ENCODE assay signal across 1 cellular context in genomic region chr17:29825604-29826003, GRCh38.
TF ChIP-seq lines count a peak whose summit lies in the region.

No MANE protein-coding gene starts in this region.

TF ChIP-seq in HepG2, 621 proteins besides CTCF, POLR2A, EP300 and RAD21 (continued from another document):
- no peak for TF ChIP-seq ZNF574 (CRISPR knock-in tag; IDR thresholded peaks at IDR 0.05)
- TF ChIP-seq CBX1 (IDR thresholded peaks at IDR 0.05; ENCODE audit: low read depth): no peak
- TF ChIP-seq ZSCAN9 (CRISPR knock-in tag; IDR thresholded peaks at IDR 0.05; ENCODE audit: borderline replicate concordance): no peak
- no peak for TF ChIP-seq RCOR2 (CRISPR knock-in tag; IDR thresholded peaks at IDR 0.05)
- no peak for TF ChIP-seq FOXK1 (CRISPR knock-in tag; IDR thresholded peaks at IDR 0.05; ENCODE audit: borderline replicate concordance, low read depth)
- no peak for TF ChIP-seq SMC3 (IDR thresholded peaks at IDR 0.05; ENCODE audit: low read length)
- no peak for TF ChIP-seq ATAD3A (CRISPR knock-in tag; IDR thresholded peaks at IDR 0.05)
- TF ChIP-seq ZNF12 (CRISPR knock-in tag; IDR thresholded peaks at IDR 0.05): no peak
- no peak for TF ChIP-seq ZUFSP (CRISPR knock-in tag; IDR thresholded peaks at IDR 0.05; ENCODE audit: borderline replicate concordance)
- no peak for TF ChIP-seq FOSL1 (CRISPR knock-in tag; IDR thresholded peaks at IDR 0.05; ENCODE audit: borderline replicate concordance)
- no peak for TF ChIP-seq SOX13 (IDR thresholded peaks at IDR 0.05)
- TF ChIP-seq SOX13 (CRISPR knock-in tag; conservative IDR thresholded peaks at IDR 0.05 in 1 of 2, IDR thresholded peaks at IDR 0.05 in 1 of 2): peak in 1 of 2 experiments; percentile 43; a peak in 1 of 4 replicates
- no peak for TF ChIP-seq CREB1 (IDR thresholded peaks at IDR 0.05)
- no peak for TF ChIP-seq CREB1 (CRISPR knock-in tag; IDR thresholded peaks at IDR 0.05)
- no peak for TF ChIP-seq HIC2 (CRISPR knock-in tag; IDR thresholded peaks at IDR 0.05; ENCODE audit: low read depth)
- TF ChIP-seq ZBTB42 (CRISPR knock-in tag; IDR thresholded peaks at IDR 0.05): no peak
- TF ChIP-seq ZNF296 (CRISPR knock-in tag; conservative IDR thresholded peaks at IDR 0.05): no peak
- peak; percentile 92 for TF ChIP-seq PPARG (CRISPR knock-in tag; conservative IDR thresholded peaks at IDR 0.05)
- TF ChIP-seq MED8 (CRISPR knock-in tag; IDR thresholded peaks at IDR 0.05; ENCODE audit: insufficient replicate concordance): no peak
- peak; percentile 65; the same call in 1 of the 2 replicates for TF ChIP-seq ELF3 (CRISPR knock-in tag; IDR thresholded peaks at IDR 0.05)
- TF ChIP-seq TCF12 (IDR thresholded peaks at IDR 0.05): no peak
- no peak for TF ChIP-seq TCF12 (CRISPR knock-in tag; IDR thresholded peaks at IDR 0.05)
- TF ChIP-seq RXRB (CRISPR knock-in tag; IDR thresholded peaks at IDR 0.05; ENCODE audit: borderline replicate concordance): peak; percentile 65; the same call in 1 of the 2 replicates
- TF ChIP-seq ZNF672 (CRISPR knock-in tag; IDR thresholded peaks at IDR 0.05): no peak
- TF ChIP-seq TFAP4 (IDR thresholded peaks at IDR 0.05; ENCODE audit: borderline replicate concordance, low read depth): 0 out of 2 replicates have a peak, but pooled peaks have one; percentile 13
- TF ChIP-seq ZFP62 (CRISPR knock-in tag; IDR thresholded peaks at IDR 0.05): no peak
- 0 out of 2 replicates have a peak, but pooled peaks have one; percentile 20 for TF ChIP-seq HNF4A (CRISPR knock-in tag; IDR thresholded peaks at IDR 0.05)
- TF ChIP-seq ZNF225 (CRISPR knock-in tag; IDR thresholded peaks at IDR 0.05): no peak
- TF ChIP-seq ZNF256 (CRISPR knock-in tag; conservative IDR thresholded peaks at IDR 0.05): no peak
- TF ChIP-seq ZNF605 (CRISPR knock-in tag; IDR thresholded peaks at IDR 0.05): no peak
- no peak for TF ChIP-seq PHB2 (IDR thresholded peaks at IDR 0.05; ENCODE audit: partially characterized antibody)
- TF ChIP-seq PBX3 (CRISPR knock-in tag; IDR thresholded peaks at IDR 0.05; ENCODE audit: borderline replicate concordance): no peak
- TF ChIP-seq BRCA1 (CRISPR knock-in tag; IDR thresholded peaks at IDR 0.05): no peak
- no peak for TF ChIP-seq TSC22D2 (CRISPR knock-in tag; IDR thresholded peaks at IDR 0.05; ENCODE audit: borderline replicate concordance)
- TF ChIP-seq ZBTB8A (CRISPR knock-in tag; IDR thresholded peaks at IDR 0.05; ENCODE audit: borderline replicate concordance, low read depth): no peak
- peak; percentile 10; the same call in 1 of the 2 replicates for TF ChIP-seq HNF4G (IDR thresholded peaks at IDR 0.05; ENCODE audit: borderline replicate concordance, low read depth, low read length)
- TF ChIP-seq HNF4G (CRISPR knock-in tag; IDR thresholded peaks at IDR 0.05; ENCODE audit: borderline replicate concordance, low read depth): no peak
- no peak for TF ChIP-seq UBTF (CRISPR knock-in tag; IDR thresholded peaks at IDR 0.05)
- TF ChIP-seq MAFF (IDR thresholded peaks at IDR 0.05; ENCODE audit: low read depth, low read length): no peak
- no peak for TF ChIP-seq LBX2 (CRISPR knock-in tag; IDR thresholded peaks at IDR 0.05; ENCODE audit: borderline replicate concordance)
- TF ChIP-seq ZNF644 (CRISPR knock-in tag; IDR thresholded peaks at IDR 0.05; ENCODE audit: low read depth): no peak
- TF ChIP-seq RNF2 (conservative IDR thresholded peaks at IDR 0.05; ENCODE audit: low read depth): no peak
- no peak for TF ChIP-seq ZNF33A (CRISPR knock-in tag; IDR thresholded peaks at IDR 0.05; ENCODE audit: borderline replicate concordance)
- TF ChIP-seq CSRNP1 (CRISPR knock-in tag; IDR thresholded peaks at IDR 0.05): no peak
- TF ChIP-seq NONO (IDR thresholded peaks at IDR 0.05): no peak
- TF ChIP-seq NONO (CRISPR knock-in tag; conservative IDR thresholded peaks at IDR 0.05): no peak
